ENCODE assay signal across 10 cellular contexts in genomic region chr17:41697122-41697962, GRCh38. TPM values are rescaled to one million over a fixed set of nuclear protein-coding genes. Genes with fewer than 3 reads are reported as not detected.
DNase-seq lines count a peak whose midpoint lies in the region; ATAC-seq, FAIRE-seq and TF ChIP-seq lines count a peak whose summit lies in the region.
"Had no signal": no experiment of that assay in that cellular context is flagged by ENCODE, and none has a peak within 500 bp of the region (broad histone marks: within the 10 kb centered on the region; RNA-seq: fewer than 3 reads in every experiment).

No MANE protein-coding gene starts in this region.

- intact Hi-C loops in GM12878 (cut with micrococcal nuclease; ENCODE audit: unreplicated experiment), result no loop called here

- no peaks in the 10 kb centered on the region for H3K79me2 ChIP-seq in GM12878 (ENCODE audit: control insufficient read depth, insufficient read depth, low read length)
- H3K79me2 ChIP-seq in GM23338 (replicated peaks; ENCODE audit: insufficient read depth), result no peaks in the 10 kb centered on the region

- RAD21 ChIA-PET in GM12878 (lab: Charles Lee; ENCODE audit: unreplicated experiment), result no interaction called here

- peaks cover 20% of the 10 kb centered on the region for H3K36me3 Mint-ChIP-seq in GM23338 (ENCODE audit: low read depth)

- H3K4me3 ChIP-seq in GM12878 (no peak overlapping the region), GM23338 (no peak overlapping the region)

- H3K36me3 ChIP-seq in GM12878 (ENCODE audit: control insufficient read depth in 2 of 2, insufficient read depth in 2 of 2, low read length in 1 of 2), result peaks cover 9 to 10% of the 10 kb centered on the region in 2 experiments
- peaks cover 14% of the 10 kb centered on the region; the same call in 1 of the 2 replicates for H3K36me3 ChIP-seq in GM23338 (ENCODE audit: insufficient read depth)

- DNase-seq in KBM-7 (peak; percentile 43), GM12878 (ENCODE audit: low read depth, low spot score) (no peak), islet precursor cell (peak; percentile 60), substantia nigra (lab: John Stamatoyannopoulos, UW) (peak in 37 of 49 donors; percentile 7 to 76 (median 43)), RCC 7860 (ENCODE audit: low spot score) (no peak), SHP77 treated with DMSO at 0.1 percent for 48 hours (lab: John Stamatoyannopoulos, UW) (no peak), GM23338 (ENCODE audit: low spot score) (no peak)
- DNase-seq: stimulated activated CD4-positive, alpha-beta T cell treated with anti-CD3 and anti-CD28 coated beads, Interleukin-4, amount 100 ng/mL, for 24 hours; WERI-Rb-1 had no signal

- no peak for TF ChIP-seq POLR2A in GM12878 (IDR thresholded peaks at IDR 0.05; ENCODE audit: low read depth, low read length)

- WGBS in GM12878 (ENCODE audit: insufficient coverage, insufficient replicate concordance, low lambda C conversion rate, missing lambda C conversion rate), result 28% methylated on average over 6 of the region's 6 CpGs

- peaks cover 8% of the 10 kb centered on the region for H3K27me3 Mint-ChIP-seq in GM23338 (ENCODE audit: insufficient read depth, low read depth, poor library complexity)

- POLR2A ChIA-PET in GM12878 (lab: Charles Lee), result no interaction called here

- H3K4me1 Mint-ChIP-seq in GM23338, result peaks cover 5% of the 10 kb centered on the region; the same call in 2 of the 3 replicates

- no peak for TF ChIP-seq RAD21 in GM12878 (IDR thresholded peaks at IDR 0.05; ENCODE audit: insufficient read depth, low read depth, low read length)

- no peak overlapping the region for H3K9ac ChIP-seq in GM12878 (ENCODE audit: control insufficient read depth, insufficient read depth, low read length)

- H3K27me3 ChIP-seq in GM12878 (replicated peaks in 1 of 2; ENCODE audit: control insufficient read depth in 2 of 2, insufficient read depth in 2 of 2, low read length in 1 of 2), result no peaks in the 10 kb centered on the region
- H3K27me3 ChIP-seq in GM23338 (ENCODE audit: insufficient read depth), result no peaks in the 10 kb centered on the region

- H3K4me2 ChIP-seq in GM12878 (ENCODE audit: control insufficient read depth, insufficient read depth) (no peak overlapping the region), GM23338 (no peak overlapping the region)

- CTCF ChIA-PET in GM12878 (lab: Yijun Ruan, JAX), result interaction anchor here (1.1 to 10.4 kb wide), 2 partner anchors 19 to 32 kb away, joined by 3 to 192 read pairs; no protein-coding TSS in a partner anchor

- peaks cover 29% of the 10 kb centered on the region for H3F3A ChIP-seq in GM23338 (replicated peaks; ENCODE audit: low read depth)

- H3K27ac Mint-ChIP-seq in GM23338, result no peak overlapping the region

- H3K4me3 Mint-ChIP-seq in GM23338, result no peak overlapping the region

- in situ Hi-C loops in KBM-7 (cut with MboI; ENCODE audit: low pct_unique_long_range_greater_than_20kb, low sequenced_read_pairs) (no loop called here), GM12878 (cut with MboI) (loop anchor here (25.0 kb wide), 2 partner anchors 1515 to 1665 kb away; partner anchors contain the start of gene TMEM106A)

- no peak for TF ChIP-seq EP300 in GM12878 (IDR thresholded peaks at IDR 0.05; ENCODE audit: borderline replicate concordance in 1 of 2, control insufficient read depth in 1 of 2, low read depth in 2 of 2, low read length in 2 of 2)

- H4K20me1 ChIP-seq in GM12878 (ENCODE audit: control insufficient read depth, insufficient read depth) (no peaks in the 10 kb centered on the region), GM23338 (replicated peaks; ENCODE audit: insufficient read depth) (0 out of 2 replicates have a peak, but pooled peaks cover 3% of the 10 kb centered on the region)

- FAIRE-seq in GM12878 (lab: Jason Lieb, UNC) (no peak), RCC 7860 (lab: Jason Lieb, UNC) (no peak)

- no peak overlapping the region; the same call in 1 of the 2 replicates for H2AFZ ChIP-seq in GM12878 (ENCODE audit: control insufficient read depth, low read depth, low read length)
- no peak overlapping the region for H2AFZ ChIP-seq in GM23338

- TF ChIP-seq CTCF in GM12878 (IDR thresholded peaks at IDR 0.05 in 2 of 3, conservative IDR thresholded peaks at IDR 0.05 in 1 of 3; ENCODE audit: control insufficient read depth in 2 of 3, extremely low read depth in 1 of 3, insufficient read depth in 1 of 3, low read depth in 3 of 3, low read length in 3 of 3) (no peak), GM23338 (conservative IDR thresholded peaks at IDR 0.05; ENCODE audit: low read depth in 2 of 2) (no peak)

- SMC1A ChIA-PET in GM12878 (lab: Charles Lee; ENCODE audit: uncharacterized antibody, unreplicated experiment), result interaction anchor here (1.2 kb wide), 1 partner anchor 30 kb away, joined by 3 read pairs; no protein-coding TSS in a partner anchor

- ATAC-seq in GM12878, result no peak
- ATAC-seq in GM21723 (IDR thresholded peaks at IDR 0.05; ENCODE audit: unreplicated experiment), result no peak
- no peak for ATAC-seq in GM23338

- H3K27ac ChIP-seq in GM12878 (ENCODE audit: control insufficient read depth, insufficient read depth), result no peak overlapping the region
- no peak overlapping the region for H3K27ac ChIP-seq in substantia nigra (ENCODE audit: low read depth, low read length, poor library complexity, severe bottlenecking)
- no peak overlapping the region for H3K27ac ChIP-seq in GM23338 (ENCODE audit: low read depth)
- H3K27ac ChIP-seq: WERI-Rb-1 had no signal

- H3K4me1 ChIP-seq in GM12878 (ENCODE audit: control insufficient read depth, insufficient read depth, low read length), result no peaks in the 10 kb centered on the region
- H3K4me1 ChIP-seq in GM23338 (ENCODE audit: insufficient read depth), result no peaks in the 10 kb centered on the region

- H3K9me2 ChIP-seq in GM23338 (ENCODE audit: insufficient read depth), result no peaks in the 10 kb centered on the region

- H3K9me3 ChIP-seq in GM12878 (replicated peaks; ENCODE audit: control insufficient read depth, insufficient read depth, low read length), result no peaks in the 10 kb centered on the region

- H3K9me3 Mint-ChIP-seq in GM23338, result no peaks in the 10 kb centered on the region; the same call in 2 of the 3 replicates

- BruUV-seq in GM12878 (replicated peaks; lab: Mats Ljungman, UMichigan), result no TSS peak

RNA-seq across cellular contexts. Expression of gene EIF1, which starts 8.7 kb away (rescaled TPM):
- total RNA-seq in GM12878 (2013; cell fraction: nucleolus; rRNA removed), result 163 and 168 TPM in 2 replicates
- total RNA-seq in GM12878 (2014; rRNA removed) (51.0 and 52.6 TPM in 2 replicates), GM12878 (2014; rRNA removed; fragmentation: Illumina TruSeq; extraction: Trizol) (39.4 and 46.7 TPM in 2 replicates), GM12878 (2021) (594 and 609 TPM in 2 replicates)
- 318 TPM for polyA plus RNA-seq in GM12878 (2011; ENCODE audit: low read depth)
- polyA plus RNA-seq in GM12878 (2011; rRNA removed) (367 TPM in 2 replicates), GM12878 (2014; fragmentation: Illumina TruSeq; extraction: Trizol) (325 and 382 TPM in 2 replicates), GM12878 (2014; fragmentation: Nextera tagmentation; extraction: Ambion mirVana) (100 to 1,000 TPM; 670 to 687 TPM), GM12878 (2014; rRNA removed) (144 and 168 TPM in 2 replicates), GM12878 (2016; fragmentation: Nextera tagmentation; extraction: Ambion mirVana) (100 to 1,000 TPM; 776 to 815 TPM), GM23338 (2016; fragmentation: Nextera tagmentation; extraction: Ambion mirVana) (525 and 603 TPM in 2 replicates)
- 104 and 156 TPM in 2 replicates for polyA plus RNA-seq in GM12878 (2011; cell fraction: cytosol; rRNA removed)
- 149 and 225 TPM in 2 replicates for polyA plus RNA-seq in GM12878 (2011; cell fraction: nucleus; rRNA removed)
- polyA plus RNA-seq in GM12878 (2012), result 834 and 1,158 TPM in 2 replicates
- polyA minus RNA-seq in GM12878 (2011; rRNA and poly(A)+ RNA removed), result 85.1 and 108 TPM in 2 replicates
- 86.3 and 100 TPM in 2 replicates for polyA minus RNA-seq in GM12878 (2011; cell fraction: cytosol; rRNA and poly(A)+ RNA removed)
- 136 and 167 TPM in 2 replicates for polyA minus RNA-seq in GM12878 (2011; cell fraction: nucleus; rRNA and poly(A)+ RNA removed)
- total RNA-seq in GM23338 (2014; rRNA removed; shearing (Covaris generic)), result 270 and 272 TPM in 2 replicates

RNA-seq across cellular contexts. Expression of gene GAST, which starts 14.8 kb away (rescaled TPM):
- total RNA-seq in GM12878 (2013; cell fraction: nucleolus; rRNA removed), result not detected in 2 replicates
- total RNA-seq in GM12878 (2014; rRNA removed) (not detected in 2 replicates), GM12878 (2014; rRNA removed; fragmentation: Illumina TruSeq; extraction: Trizol) (not detected in 2 replicates), GM12878 (2021) (not detected in 2 replicates)
- polyA plus RNA-seq in GM12878 (2011; ENCODE audit: low read depth), result not detected
- polyA plus RNA-seq in GM12878 (2011; rRNA removed) (not detected in 2 replicates), GM12878 (2014; fragmentation: Illumina TruSeq; extraction: Trizol) (not detected in 2 replicates), GM12878 (2014; fragmentation: Nextera tagmentation; extraction: Ambion mirVana) (not detected), GM12878 (2014; rRNA removed) (not detected in 2 replicates), GM12878 (2016; fragmentation: Nextera tagmentation; extraction: Ambion mirVana) (not detected), GM23338 (2016; fragmentation: Nextera tagmentation; extraction: Ambion mirVana) (not detected in 2 replicates)
- polyA plus RNA-seq in GM12878 (2011; cell fraction: cytosol; rRNA removed), result not detected in 2 replicates
- not detected in 2 replicates for polyA plus RNA-seq in GM12878 (2011; cell fraction: nucleus; rRNA removed)
- not detected in 2 replicates for polyA plus RNA-seq in GM12878 (2012)
- not detected in 2 replicates for polyA minus RNA-seq in GM12878 (2011; rRNA and poly(A)+ RNA removed)
- polyA minus RNA-seq in GM12878 (2011; cell fraction: cytosol; rRNA and poly(A)+ RNA removed), result not detected in 2 replicates
- polyA minus RNA-seq in GM12878 (2011; cell fraction: nucleus; rRNA and poly(A)+ RNA removed), result not detected in 2 replicates
- total RNA-seq in GM23338 (2014; rRNA removed; shearing (Covaris generic)), result not detected in 2 replicates

RNA-seq across cellular contexts. Expression of gene HAP1, which starts 37.1 kb away (rescaled TPM):
- total RNA-seq in GM12878 (2013; cell fraction: nucleolus; rRNA removed), result not detected in 2 replicates
- total RNA-seq in GM12878 (2014; rRNA removed) (not detected in 2 replicates), GM12878 (2014; rRNA removed; fragmentation: Illumina TruSeq; extraction: Trizol) (not detected in 2 replicates), GM12878 (2021) (not detected in 2 replicates)
- not detected for polyA plus RNA-seq in GM12878 (2011; ENCODE audit: low read depth)
- polyA plus RNA-seq in GM12878 (2011; rRNA removed) (not detected in 2 replicates), GM12878 (2014; fragmentation: Illumina TruSeq; extraction: Trizol) (not detected in 2 replicates), GM12878 (2014; fragmentation: Nextera tagmentation; extraction: Ambion mirVana) (not detected), GM12878 (2014; rRNA removed) (not detected in 2 replicates), GM12878 (2016; fragmentation: Nextera tagmentation; extraction: Ambion mirVana) (not detected), GM23338 (2016; fragmentation: Nextera tagmentation; extraction: Ambion mirVana) (1.4 and 1.6 TPM in 2 replicates)
- not detected in 2 replicates for polyA plus RNA-seq in GM12878 (2011; cell fraction: cytosol; rRNA removed)
- polyA plus RNA-seq in GM12878 (2011; cell fraction: nucleus; rRNA removed), result 0.03 and 0.04 TPM in 2 replicates
- polyA plus RNA-seq in GM12878 (2012), result 0.11 TPM in 1 of 2 replicates, not detected in the other
- 0.07 TPM in 1 of 2 replicates, not detected in the other for polyA minus RNA-seq in GM12878 (2011; rRNA and poly(A)+ RNA removed)
- polyA minus RNA-seq in GM12878 (2011; cell fraction: cytosol; rRNA and poly(A)+ RNA removed), result not detected in 2 replicates
- polyA minus RNA-seq in GM12878 (2011; cell fraction: nucleus; rRNA and poly(A)+ RNA removed), result not detected in 2 replicates
- 2.2 and 3.5 TPM in 2 replicates for total RNA-seq in GM23338 (2014; rRNA removed; shearing (Covaris generic))

Comparison
In these comparisons a context has a peak if more than half of its experiments do, and no peak if none do; other contexts are left out.
1. DNase-seq: peak in KBM-7 (single experiment), islet precursor cell (single experiment) and substantia nigra (37 of 49); none in GM12878 (single experiment), RCC 7860 (single experiment), SHP77 treated with DMSO at 0.1 percent for 48 hours (single experiment) and GM23338 (single experiment).